7 cellular contexts compared by ENCODE assay signal in the genomic region with DNA sequence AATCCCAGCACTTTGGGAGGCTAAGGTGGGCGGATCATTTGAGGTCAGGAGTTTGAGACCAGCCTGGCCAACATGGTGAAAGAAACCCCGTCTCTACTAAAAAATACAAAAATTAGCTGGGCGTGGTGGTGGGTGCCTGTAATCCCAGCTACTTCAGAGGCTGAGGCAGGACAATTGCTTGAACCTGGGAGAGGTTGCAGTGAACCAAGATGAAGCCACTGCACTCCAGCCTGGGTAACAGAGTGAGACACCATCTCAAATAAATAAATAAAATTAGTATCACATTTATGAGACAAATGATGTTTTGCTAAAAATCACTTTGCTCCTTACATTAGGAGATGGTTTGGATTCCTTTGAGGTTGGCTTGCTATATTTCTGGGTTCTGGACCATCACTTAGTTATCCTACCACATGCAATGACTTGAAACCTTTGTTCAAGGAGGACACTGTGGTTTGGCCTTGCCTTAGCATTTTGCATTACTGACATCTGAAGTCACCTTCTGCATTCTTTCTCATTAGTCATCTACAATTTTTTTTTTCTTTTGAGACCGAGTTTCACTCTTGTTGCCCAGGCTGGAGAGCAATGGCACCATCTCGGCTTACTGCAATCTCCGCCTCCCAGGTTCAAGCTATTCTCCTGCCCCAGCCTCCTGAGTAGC.
DNase-seq lines count a peak whose midpoint lies in the region; ATAC-seq, FAIRE-seq and TF ChIP-seq lines count a peak whose summit lies in the region.
"Not testable (repeated sequence)": the region's sequence is repeated elsewhere in the genome, so short reads cannot be mapped to it uniquely, and the experiment has no call there.

No MANE protein-coding gene starts in this region.

- H3K4me3 ChIP-seq in endothelial cell of umbilical vein (replicated peaks in 1 of 3; ENCODE audit: insufficient read depth in 1 of 3, low read depth in 1 of 3, low read length in 3 of 3); osteoblast (ENCODE audit: insufficient read depth, low read length): not testable (repeated sequence)

- not testable (repeated sequence) for H3K79me2 ChIP-seq in endothelial cell of umbilical vein (ENCODE audit: control insufficient read depth, insufficient read depth, low read length); osteoblast (ENCODE audit: insufficient read depth, low read length)

- CTCF ChIA-PET in endothelial cell of umbilical vein (lab: Charles Lee), result interaction anchor here (0.8 to 1.4 kb wide), 5 partner anchors 10 to 221 kb away, joined by 3 to 33 read pairs (median 4); no protein-coding TSS in a partner anchor

- not testable (repeated sequence) for H3K27ac ChIP-seq in endothelial cell of umbilical vein (ENCODE audit: insufficient read depth, low read depth, low read length)
- H3K27ac ChIP-seq in foreskin keratinocyte, result peak overlapping the region; percentile 66
- H3K27ac ChIP-seq in osteoblast (ENCODE audit: low read depth, low read length), result peak overlapping the region; percentile 12

- in situ Hi-C loops in Caki2 (cut with HindIII; ENCODE audit: low pct_unique_long_range_greater_than_20kb, low sequenced_read_pairs), result not testable (repeated sequence)

- not testable (repeated sequence) for H4K20me1 ChIP-seq in endothelial cell of umbilical vein (replicated peaks; ENCODE audit: control insufficient read depth, extremely low read depth, insufficient read depth, low read length); osteoblast (ENCODE audit: insufficient read depth, low read length)

- not testable (repeated sequence) for H3K36me3 ChIP-seq in endothelial cell of umbilical vein (ENCODE audit: control insufficient read depth in 2 of 2, extremely low read depth in 1 of 2, insufficient read depth in 2 of 2, low read length in 2 of 2); osteoblast (ENCODE audit: insufficient read depth, low read length)

- TF ChIP-seq CTCF in endothelial cell of umbilical vein (IDR thresholded peaks at IDR 0.05; ENCODE audit: extremely low read depth in 1 of 2, insufficient read depth in 1 of 2, low read depth in 1 of 2, low read length in 2 of 2); foreskin keratinocyte (conservative IDR thresholded peaks at IDR 0.05); osteoblast (IDR thresholded peaks at IDR 0.05; ENCODE audit: extremely low read depth, low read depth, low read length): not testable (repeated sequence)

- TF ChIP-seq POLR2A in endothelial cell of umbilical vein (IDR thresholded peaks at IDR 0.05; ENCODE audit: low read depth, low read length), result not testable (repeated sequence)

- POLR2A ChIA-PET in endothelial cell of umbilical vein (lab: Charles Lee), result not testable (repeated sequence)

- H3K4me2 ChIP-seq in endothelial cell of umbilical vein (ENCODE audit: insufficient read depth, low read length), result not testable (repeated sequence)
- H3K4me2 ChIP-seq in osteoblast (ENCODE audit: insufficient read depth, low read length), result peak overlapping the region; percentile 39

- H3K27me3 ChIP-seq in endothelial cell of umbilical vein (ENCODE audit: control insufficient read depth in 2 of 2, insufficient read depth in 2 of 2, low read length in 2 of 2); foreskin keratinocyte; osteoblast (ENCODE audit: insufficient read depth, low read length): not testable (repeated sequence)

- H3K4me1 ChIP-seq in endothelial cell of umbilical vein (ENCODE audit: control insufficient read depth, extremely low read depth, insufficient read depth, low read length); osteoblast (ENCODE audit: insufficient read depth, low read length): not testable (repeated sequence)
- peaks cover 13% of the 10 kb centered on the region for H3K4me1 ChIP-seq in foreskin keratinocyte

- intact Hi-C loops in endothelial cell of umbilical vein (cut with micrococcal nuclease), result loop anchor here (5.0 kb wide), 1 partner anchor 219 kb away; no protein-coding TSS in a partner anchor

- H2AFZ ChIP-seq in endothelial cell of umbilical vein (ENCODE audit: low read depth, low read length); osteoblast (ENCODE audit: low read length): not testable (repeated sequence)

- ATAC-seq in foreskin keratinocyte, result peak; percentile 85

- DNase-seq in Caki2 (ENCODE audit: low read depth), result peak; percentile 89
- peak; percentile 24 for DNase-seq in HK-2 (ENCODE audit: unreplicated experiment)
- peak; percentile 88 for DNase-seq in RCC 7860 (ENCODE audit: low spot score)
- peak; percentile 78 for DNase-seq in amniotic epithelial cell (ENCODE audit: low read depth)
- not testable (repeated sequence) for DNase-seq in endothelial cell of umbilical vein (ENCODE audit: low read depth, low spot score)
- DNase-seq in foreskin keratinocyte, result peak; percentile 96 to 99
- peak; percentile 75 for DNase-seq in osteoblast (ENCODE audit: insufficient read length, low spot score, missing footprints)

- not testable (repeated sequence) for H3K9me1 ChIP-seq in endothelial cell of umbilical vein (replicated peaks; ENCODE audit: control insufficient read depth, extremely low read depth, insufficient read depth, low read length)

- FAIRE-seq in RCC 7860 (lab: Jason Lieb, UNC) (peak; percentile 88), endothelial cell of umbilical vein (lab: Jason Lieb, UNC) (peak; percentile 44)

- not testable (repeated sequence) for H3K9ac ChIP-seq in endothelial cell of umbilical vein (replicated peaks; ENCODE audit: extremely low read depth, insufficient read depth, low read length)

- not testable (repeated sequence) for H3K9me3 ChIP-seq in endothelial cell of umbilical vein (replicated peaks; ENCODE audit: control insufficient read depth, insufficient read depth, low read length); osteoblast (ENCODE audit: low read depth, low read length)

- dilution Hi-C loops in endothelial cell of umbilical vein (cut with MboI; ENCODE audit: extremely low pct_ligation_motif_present, low sequenced_read_pairs), result not testable (repeated sequence)

- BruUV-seq in endothelial cell of umbilical vein (replicated peaks; lab: Mats Ljungman, UMichigan), result not testable (repeated sequence)

TF ChIP-seq in endothelial cell of umbilical vein, 7 proteins besides CTCF, POLR2A, EP300 and RAD21:
- TF ChIP-seq POLR2AphosphoS5 (IDR thresholded peaks at IDR 0.05; ENCODE audit: insufficient read depth, low read depth, low read length) (peak; percentile 18), JUN (IDR thresholded peaks at IDR 0.05; ENCODE audit: borderline replicate concordance, insufficient read depth, insufficient read length, low read depth) (peak; percentile 13)
